22 cellular contexts compared by ENCODE assay signal in genomic region chr11:70070736-70071135, GRCh38. TPM values are rescaled to one million over a fixed set of nuclear protein-coding genes. Genes with fewer than 3 reads are reported as not detected.
"Had no signal": no experiment of that assay in that cellular context is flagged by ENCODE, and none has a peak within 500 bp of the region (broad histone marks: within the 10 kb centered on the region; RNA-seq: fewer than 3 reads in every experiment).

No MANE protein-coding gene starts in this region.

- H3K36me3 Mint-ChIP-seq: activated CD4-positive, alpha-beta memory T cell treated with anti-CD3 and anti-CD28 coated beads for 36 hours; activated naive CD8-positive, alpha-beta T cell treated with anti-CD3 and anti-CD28 coated beads, Interleukin-2, amount 10 ng/mL, durations not matched to agents 7 days and 5 days; naive thymus-derived CD4-positive, alpha-beta T cell had no signal

- H3K27ac ChIP-seq: heart left ventricle, thoracic aorta, upper lobe of left lung had no signal

- H3K9me3 Mint-ChIP-seq: activated CD4-positive, alpha-beta memory T cell treated with anti-CD3 and anti-CD28 coated beads for 36 hours; activated naive CD4-positive, alpha-beta T cell treated with anti-CD3 and anti-CD28 coated beads for 36 hours; activated naive CD8-positive, alpha-beta T cell treated with anti-CD3 and anti-CD28 coated beads, Interleukin-2, amount 10 ng/mL, durations not matched to agents 7 days and 5 days; activated T-helper 2 cell treated with anti-CD3 and anti-CD28 coated beads, Interferon-gamma antibody, Interleukin-2, Interleukin-4, amounts not matched to agents 10 μg/mL and 5 μg/mL and 100 μg/mL, durations not matched to agents 14 hours and 24 hours and 36 hours; neural crest cell had no signal

- ATAC-seq: heart left ventricle; left cardiac atrium; naive thymus-derived CD4-positive, alpha-beta T cell had no signal

- H3K9me3 ChIP-seq: breast epithelium, heart left ventricle, thoracic aorta, upper lobe of left lung had no signal

- H3K27ac Mint-ChIP-seq: activated CD4-positive, alpha-beta memory T cell treated with anti-CD3 and anti-CD28 coated beads for 36 hours; activated naive CD4-positive, alpha-beta T cell treated with anti-CD3 and anti-CD28 coated beads for 36 hours; activated naive CD8-positive, alpha-beta T cell treated with anti-CD3 and anti-CD28 coated beads, Interleukin-2, amount 10 ng/mL, durations not matched to agents 7 days and 5 days; activated T-helper 2 cell treated with anti-CD3 and anti-CD28 coated beads, Interferon-gamma antibody, Interleukin-2, Interleukin-4, amounts not matched to agents 10 μg/mL and 5 μg/mL and 100 μg/mL, durations not matched to agents 14 hours and 24 hours and 36 hours; naive thymus-derived CD4-positive, alpha-beta T cell had no signal

- H3K27me3 ChIP-seq: breast epithelium, upper lobe of left lung had no signal

- H3K4me3 Mint-ChIP-seq: activated CD4-positive, alpha-beta memory T cell treated with anti-CD3 and anti-CD28 coated beads for 36 hours; activated naive CD4-positive, alpha-beta T cell treated with anti-CD3 and anti-CD28 coated beads for 36 hours; activated naive CD8-positive, alpha-beta T cell treated with anti-CD3 and anti-CD28 coated beads, Interleukin-2, amount 10 ng/mL, durations not matched to agents 7 days and 5 days; naive thymus-derived CD4-positive, alpha-beta T cell; neural crest cell had no signal

- DNase-seq: activated CD4-positive, alpha-beta memory T cell treated with anti-CD3 and anti-CD28 coated beads for 36 hours; activated CD4-positive, alpha-beta T cell treated with anti-CD3 and anti-CD28 coated beads for 48 hours; activated naive CD4-positive, alpha-beta T cell treated with anti-CD3 and anti-CD28 coated beads for 36 hours; activated naive CD8-positive, alpha-beta T cell treated with anti-CD3 and anti-CD28 coated beads, Interleukin-2, amount 10 ng/mL, durations not matched to agents 7 days and 5 days; activated T-cell treated with anti-CD3 and anti-CD28 coated beads, Interleukin-2, amount 50 U/mL, for 1 hour; amniotic stem cell; cortex of kidney; effector CD4-positive, alpha-beta T cell; heart left ventricle; left cardiac atrium; occipital lobe; retina; stimulated activated CD4-positive, alpha-beta T cell treated with anti-CD3 and anti-CD28 coated beads, Interleukin-4, amount 100 ng/mL, for 1 hour; stimulated activated naive CD4-positive, alpha-beta T cell; upper lobe of left lung had no signal

- H3K36me3 ChIP-seq: breast epithelium, heart left ventricle, thoracic aorta, upper lobe of left lung had no signal

- H3K4me3 ChIP-seq: breast epithelium, heart left ventricle, thoracic aorta, upper lobe of left lung had no signal

RNA-seq across cellular contexts. Expression of gene ANO1, which starts 7.4 kb away (rescaled TPM):
- total RNA-seq: activated CD4-positive, alpha-beta memory T cell treated with anti-CD3 and anti-CD28 coated beads for 36 hours; activated naive CD4-positive, alpha-beta T cell treated with anti-CD3 and anti-CD28 coated beads for 36 hours; activated naive CD8-positive, alpha-beta T cell treated with anti-CD3 and anti-CD28 coated beads, Interleukin-2, amount 10 ng/mL, durations not matched to agents 7 days and 5 days; activated T-helper 2 cell treated with anti-CD3 and anti-CD28 coated beads, Interferon-gamma antibody, Interleukin-2, Interleukin-4, amounts not matched to agents 10 μg/mL and 5 μg/mL and 100 μg/mL, durations not matched to agents 14 hours and 24 hours and 36 hours; fibroblast of villous mesenchyme; naive thymus-derived CD4-positive, alpha-beta T cell; neural crest cell; T-helper 2 cell treated with Interferon-gamma antibody and Interleukin-4, amounts not matched to agents 100 ng/mL and 5 ng/mL, for 36 hours had no signal
- polyA plus RNA-seq: naive thymus-derived CD4-positive, alpha-beta T cell had no signal
